Comparison of ENCODE assay signal across 24 cellular contexts in the genomic region with DNA sequence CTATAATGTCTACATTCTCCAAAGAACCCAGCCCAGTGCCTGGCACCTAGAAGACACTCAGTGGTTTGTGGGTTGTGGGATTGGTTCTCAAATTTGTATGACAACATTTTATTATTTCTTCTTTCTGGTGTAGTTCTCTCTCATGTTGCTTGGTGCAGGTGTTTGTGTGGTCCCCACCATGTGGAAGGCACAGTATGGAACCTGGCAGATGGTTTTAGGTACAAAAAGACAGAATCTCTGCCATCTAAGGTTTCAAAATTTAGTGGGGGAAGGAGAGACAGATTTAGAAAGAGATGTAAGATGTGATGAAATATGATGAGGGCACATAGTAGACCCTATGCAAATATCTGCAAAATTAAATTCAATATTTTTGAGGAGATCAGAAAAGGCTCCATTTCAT.
"Had no signal": no experiment of that assay in that cellular context is flagged by ENCODE, and none has a peak within 500 bp of the region (broad histone marks: within the 10 kb centered on the region; RNA-seq: fewer than 3 reads in every experiment).

No MANE protein-coding gene starts in this region.

- H3K4me1 Mint-ChIP-seq: endodermal cell; mesothelial cell of epicardium; naive B cell; naive thymus-derived CD8-positive, alpha-beta T cell had no signal

- H3K9me3 Mint-ChIP-seq: dendritic cell treated with granulocyte-macrophage colony-stimulating factor and Interleukin-4, amounts not matched to agents 40 ng/mL and 50 ng/mL, for 4 days; effector memory CD8-positive, alpha-beta T cell; endodermal cell; mesothelial cell of epicardium had no signal

- H3K27ac Mint-ChIP-seq: dendritic cell treated with granulocyte-macrophage colony-stimulating factor and Interleukin-4, amounts not matched to agents 40 ng/mL and 50 ng/mL, for 4 days; effector memory CD8-positive, alpha-beta T cell; endodermal cell; mesothelial cell of epicardium; naive B cell; naive thymus-derived CD8-positive, alpha-beta T cell had no signal

- ATAC-seq: effector memory CD8-positive, alpha-beta T cell; esophagus mucosa; gastrocnemius medialis; heart right ventricle; left cardiac atrium; left lung; left ventricle myocardium superior; lower lobe of right lung; mucosa of descending colon; naive thymus-derived CD8-positive, alpha-beta T cell had no signal

- H3K4me3 Mint-ChIP-seq: dendritic cell treated with granulocyte-macrophage colony-stimulating factor and Interleukin-4, amounts not matched to agents 40 ng/mL and 50 ng/mL, for 4 days; effector memory CD8-positive, alpha-beta T cell; endodermal cell; mesothelial cell of epicardium; naive B cell; naive thymus-derived CD8-positive, alpha-beta T cell had no signal

- H3K4me3 ChIP-seq: esophagus squamous epithelium, gastrocnemius medialis, heart right ventricle, left lung, lower lobe of right lung, mucosa of descending colon had no signal

- H3K36me3 Mint-ChIP-seq: mesothelial cell of epicardium; naive thymus-derived CD8-positive, alpha-beta T cell had no signal

- DNase-seq: cortex of kidney; effector CD8-positive, alpha-beta T cell; effector memory CD8-positive, alpha-beta T cell; endodermal cell; erythroblast; esophagus squamous epithelium; foreskin fibroblast; foreskin melanocyte; gastrocnemius medialis; glutamatergic neuron; head of caudate nucleus; heart right ventricle; hippocampal formation; left cardiac atrium; left lung; left ventricle myocardium superior; lower lobe of right lung; mesenchymal stem cell; mucosa of descending colon; naive B cell; naive thymus-derived CD8-positive, alpha-beta T cell had no signal
